22 cellular contexts compared by ENCODE assay signal in genomic region chr2:10752236-10752635, GRCh38. TPM values are rescaled to one million over a fixed set of nuclear protein-coding genes. Genes with fewer than 3 reads are reported as not detected.
"Had no signal": no experiment of that assay in that cellular context is flagged by ENCODE, and none has a peak within 500 bp of the region (broad histone marks: within the 10 kb centered on the region; RNA-seq: fewer than 3 reads in every experiment).

No MANE protein-coding gene starts in this region.

- H3K27ac ChIP-seq: left ventricle myocardium inferior, neural progenitor cell, thoracic aorta had no signal

- H3K4me3 ChIP-seq: left ventricle myocardium inferior, neural progenitor cell, thoracic aorta had no signal

- H3K36me3 ChIP-seq: left ventricle myocardium inferior, neural progenitor cell, thoracic aorta had no signal

- FAIRE-seq: endometrium, frontal cortex had no signal

- H3K9me3 Mint-ChIP-seq: activated CD4-positive, alpha-beta T cell treated with anti-CD3 and anti-CD28 coated beads, Interleukin-2, amount 10 ng/mL, durations not matched to agents 24 days and 14 days; activated CD8-positive, alpha-beta T cell treated with anti-CD3 and anti-CD28 coated beads for 36 hours; activated T-cell treated with anti-CD3 and anti-CD28 coated beads, Interleukin-2, amount 50 U/mL, for 24 hours; activated T-helper 2 cell treated with anti-CD3 and anti-CD28 coated beads, Interferon-gamma antibody, Interleukin-2, Interleukin-4, amounts not matched to agents 10 μg/mL and 5 μg/mL and 100 μg/mL, durations not matched to agents 14 hours and 24 hours and 36 hours; naive B cell; neural progenitor cell; stimulated activated memory B cell treated with anti-CD40 and anti-IgM and Interleukin-4, amounts not matched to agents 10 μg/mL and 1 μg/mL and 100 μg/mL, for 72 hours had no signal

- H3K4me1 Mint-ChIP-seq: brain; neural progenitor cell; stimulated activated memory B cell treated with anti-CD40 and anti-IgM and Interleukin-4, amounts not matched to agents 10 μg/mL and 1 μg/mL and 100 μg/mL, for 72 hours had no signal

- H3K4me1 ChIP-seq: left ventricle myocardium inferior, neural progenitor cell had no signal

- ATAC-seq: activated CD8-positive, alpha-beta T cell treated with anti-CD3 and anti-CD28 coated beads for 36 hours; sciatic nerve; stimulated activated memory B cell treated with anti-CD40 and anti-IgM and Interleukin-4, amounts not matched to agents 10 μg/mL and 1 μg/mL and 100 μg/mL, for 72 hours had no signal

- H2AFZ ChIP-seq: neural progenitor cell had no signal

- H3K9ac ChIP-seq: neural progenitor cell had no signal

- H3K27ac Mint-ChIP-seq: activated CD4-positive, alpha-beta T cell treated with anti-CD3 and anti-CD28 coated beads, Interleukin-2, amount 10 ng/mL, durations not matched to agents 24 days and 14 days; activated CD8-positive, alpha-beta T cell treated with anti-CD3 and anti-CD28 coated beads for 36 hours; activated T-cell treated with anti-CD3 and anti-CD28 coated beads, Interleukin-2, amount 50 U/mL, for 24 hours; activated T-helper 2 cell treated with anti-CD3 and anti-CD28 coated beads, Interferon-gamma antibody, Interleukin-2, Interleukin-4, amounts not matched to agents 10 μg/mL and 5 μg/mL and 100 μg/mL, durations not matched to agents 14 hours and 24 hours and 36 hours; brain; neural progenitor cell; stimulated activated memory B cell treated with anti-CD40 and anti-IgM and Interleukin-4, amounts not matched to agents 10 μg/mL and 1 μg/mL and 100 μg/mL, for 72 hours had no signal

- H3K9me3 ChIP-seq: left ventricle myocardium inferior, thoracic aorta had no signal

- H3K27me3 ChIP-seq: neural progenitor cell had no signal

- H3K4me2 ChIP-seq: neural progenitor cell had no signal

- H3K36me3 Mint-ChIP-seq: brain; naive B cell; neural progenitor cell; stimulated activated memory B cell treated with anti-CD40 and anti-IgM and Interleukin-4, amounts not matched to agents 10 μg/mL and 1 μg/mL and 100 μg/mL, for 72 hours had no signal

- DNase-seq: activated CD4-positive, alpha-beta T cell treated with anti-CD3 and anti-CD28 coated beads, Interleukin-2, amount 10 ng/mL, durations not matched to agents 24 days and 14 days; activated CD4-positive, CD25-positive, alpha-beta regulatory T cell; activated CD8-positive, alpha-beta T cell treated with anti-CD3 and anti-CD28 coated beads for 36 hours; activated naive CD4-positive, alpha-beta T cell treated with Interleukin-2 at 50 U/mL for 16 hours; activated T-cell treated with anti-CD3 and anti-CD28 coated beads, Interleukin-2, amount 50 U/mL, for 24 hours; caudate nucleus; cortex of kidney; erythroblast; left ventricle myocardium inferior; naive B cell; stimulated activated CD4-positive, alpha-beta T cell treated with anti-CD3 and anti-CD28 coated beads, Interleukin-4, amount 100 ng/mL, for 4 hours had no signal

- H3K4me3 Mint-ChIP-seq: activated CD4-positive, alpha-beta T cell treated with anti-CD3 and anti-CD28 coated beads, Interleukin-2, amount 10 ng/mL, durations not matched to agents 24 days and 14 days; activated CD8-positive, alpha-beta T cell treated with anti-CD3 and anti-CD28 coated beads for 36 hours; activated T-cell treated with anti-CD3 and anti-CD28 coated beads, Interleukin-2, amount 50 U/mL, for 24 hours; brain; neural progenitor cell; stimulated activated memory B cell treated with anti-CD40 and anti-IgM and Interleukin-4, amounts not matched to agents 10 μg/mL and 1 μg/mL and 100 μg/mL, for 72 hours had no signal

- H3K27me3 Mint-ChIP-seq: brain; naive B cell; stimulated activated memory B cell treated with anti-CD40 and anti-IgM and Interleukin-4, amounts not matched to agents 10 μg/mL and 1 μg/mL and 100 μg/mL, for 72 hours had no signal

RNA-seq across cellular contexts. Expression of gene ATP6V1C2, which starts 30.8 kb away (rescaled TPM):
- total RNA-seq: activated CD4-positive, alpha-beta T cell treated with anti-CD3 and anti-CD28 coated beads, Interleukin-2, amount 10 ng/mL, durations not matched to agents 24 days and 14 days; activated CD8-positive, alpha-beta T cell treated with anti-CD3 and anti-CD28 coated beads for 36 hours; activated T-helper 2 cell treated with anti-CD3 and anti-CD28 coated beads, Interferon-gamma antibody, Interleukin-2, Interleukin-4, amounts not matched to agents 10 μg/mL and 5 μg/mL and 100 μg/mL, durations not matched to agents 14 hours and 24 hours and 36 hours; osteocyte; pulmonary artery endothelial cell; T-helper 2 cell treated with Interferon-gamma antibody and Interleukin-4, amounts not matched to agents 100 ng/mL and 5 ng/mL, for 36 hours had no signal
